In the genomic region with DNA sequence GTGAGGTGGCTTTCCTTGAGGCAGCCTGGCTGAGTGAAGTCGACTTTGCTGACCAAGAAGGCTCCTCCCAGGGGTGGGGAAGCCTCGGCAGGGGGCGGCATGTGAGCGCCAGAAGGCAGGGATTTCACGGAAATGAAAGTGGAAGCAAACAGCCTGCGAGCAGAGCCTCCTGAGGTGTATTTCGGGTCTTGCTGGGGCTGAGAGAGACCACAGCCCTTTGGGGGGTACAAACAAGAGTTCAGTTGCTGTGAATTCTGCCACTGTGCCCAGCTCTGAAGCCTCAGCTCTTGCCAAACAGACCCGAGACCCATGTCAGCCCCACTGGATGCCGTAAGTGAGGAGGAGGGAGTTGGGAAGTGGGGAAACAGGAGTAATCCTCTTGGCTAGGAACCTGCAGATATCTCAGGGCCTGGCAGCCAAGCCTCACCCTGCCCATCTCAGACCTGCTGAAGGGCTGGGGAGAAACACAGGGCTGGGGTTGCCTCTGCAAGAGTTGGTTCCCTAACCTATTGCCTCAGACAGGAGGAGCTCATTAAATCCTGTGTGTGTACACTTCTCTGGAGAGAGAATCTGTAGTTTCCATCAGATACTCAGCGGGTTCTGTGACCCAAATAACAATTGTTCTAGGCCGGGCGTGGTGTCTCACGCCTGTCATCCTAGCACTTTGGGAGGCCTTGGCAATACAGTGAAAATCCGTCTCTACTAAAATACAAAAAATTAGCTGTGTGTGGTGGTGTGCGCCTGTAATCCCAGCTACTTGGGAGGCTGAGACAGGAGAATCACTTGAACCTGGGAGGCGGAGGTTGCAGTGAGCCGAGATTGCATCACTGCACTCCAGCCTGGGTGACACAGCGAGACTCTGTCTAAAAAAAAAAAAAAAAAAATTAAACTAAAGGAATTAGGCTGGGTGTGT, we compare ENCODE assay signal across 8 cellular contexts. TPM values are rescaled to one million over a fixed set of nuclear protein-coding genes. Genes with fewer than 3 reads are reported as not detected.
A peak's percentile ranks its signal among the peaks of the same experiment; 100 is the strongest.
DNase-seq lines count a peak whose midpoint lies in the region; ATAC-seq and TF ChIP-seq lines count a peak whose summit lies in the region.

IFI35 (plus strand) TSS at position 146 of the 913 bp plus-strand sequence; CDS start at position 310, 164 bp downstream.

- H3K4me3 Mint-ChIP-seq in nephron progenitor cell, result peak within 1 kb of the TSS; percentile 76

- H3K27ac ChIP-seq in stomach, result peak within 1 kb of the TSS; percentile 91 to 98 (median 96)

- DNase-seq in AG09309 (ENCODE audit: low read depth) (no peak), HT-29 (ENCODE audit: low spot score) (peak; percentile 88), fibroblast of pulmonary artery (ENCODE audit: low read depth) (peak; percentile 84), nephron progenitor cell (peak; percentile 58), stomach (peak; percentile 90)
- peak; percentile 76 for DNase-seq in activated T-helper 9 cell treated with anti-CD3 and anti-CD28 coated beads, Interleukin-2, amount 50 U/mL, for 16 hours (ENCODE audit: low read depth)

- no peaks in the 10 kb centered on the region for H3K27me3 Mint-ChIP-seq in nephron progenitor cell (ENCODE audit: low read depth, poor library complexity)

- intact Hi-C loops in stomach (cut with DNase I; ENCODE audit: low total_unique reads), result no loop called here

- H3K4me3 ChIP-seq in AG09309 (ENCODE audit: control insufficient read depth, low read depth, low read length) (peak within 1 kb of the TSS; percentile 81), fibroblast of pulmonary artery (replicated peaks; ENCODE audit: low read depth, low read length) (peak within 1 kb of the TSS; percentile 92), stomach (peak within 1 kb of the TSS; percentile 62 to 70 (median 64))

- no peaks in the 10 kb centered on the region for H3K9me3 Mint-ChIP-seq in nephron progenitor cell

- no peak for TF ChIP-seq EP300 in stomach (IDR thresholded peaks at IDR 0.05)

- no peaks in the 10 kb centered on the region for H3K27me3 ChIP-seq in stomach

- peak within 1 kb of the TSS; percentile 86 for H3K27ac Mint-ChIP-seq in nephron progenitor cell

- TF ChIP-seq POLR2A in Raji (IDR thresholded peaks at IDR 0.05; ENCODE audit: insufficient read depth, low read depth, low read length), result peak; percentile 55
- no peak for TF ChIP-seq POLR2A in stomach (IDR thresholded peaks at IDR 0.05)

- H3K9me3 ChIP-seq in stomach, result no peaks in the 10 kb centered on the region

- H3K36me3 Mint-ChIP-seq in nephron progenitor cell (ENCODE audit: low read depth), result peaks cover 24% of the 10 kb centered on the region

- H3K4me1 Mint-ChIP-seq in nephron progenitor cell, result peaks cover 9% of the 10 kb centered on the region

- WGBS in stomach, 5 donors, result 19 to 24% (median 21%) methylated on average over 18 of the region's 18 CpGs

- peaks cover 18 to 36% (median 29%) of the 10 kb centered on the region in 4 donors for H3K36me3 ChIP-seq in stomach

- peaks cover 18 to 70% (median 31%) of the 10 kb centered on the region in 4 donors for H3K4me1 ChIP-seq in stomach

- ATAC-seq in GM18909 (IDR thresholded peaks at IDR 0.05; ENCODE audit: poor library complexity, unreplicated experiment), result peak; percentile 81

- peak; percentile 24 for TF ChIP-seq CTCF in AG09309 (IDR thresholded peaks at IDR 0.05; ENCODE audit: control insufficient read depth, insufficient read depth, low read depth, low read length, missing control alignments)
- peak; percentile 23 for TF ChIP-seq CTCF in fibroblast of pulmonary artery (IDR thresholded peaks at IDR 0.05; ENCODE audit: low read length, missing control alignments)
- no peak for TF ChIP-seq CTCF in nephron progenitor cell (IDR thresholded peaks at IDR 0.05)
- peak in 4 of 7 experiments; percentile 13 to 57 (median 40) for TF ChIP-seq CTCF in stomach (IDR thresholded peaks at IDR 0.05)

RNA-seq across cellular contexts. Expression of gene IFI35, which starts in this region (rescaled TPM):
- 35.3 and 47.6 TPM in 2 replicates for total RNA-seq in HT-29 (2014; rRNA removed; shearing (Covaris generic))
- total RNA-seq in stomach, result 100 to 1,000 TPM in 1 of 5 donors, 10 to 100 TPM in 2, 1 to 10 TPM in 2; 4.0 to 145 (median 19.5) TPM
- polyA plus RNA-seq in stomach, result 10 to 100 TPM; 37.6 to 53.0 (median 46.4) TPM
